14 cellular contexts compared by ENCODE assay signal in genomic region chr3:197015790-197016705, GRCh38. TPM values are rescaled to one million over a fixed set of nuclear protein-coding genes. Genes with fewer than 3 reads are reported as not detected.
DNase-seq lines count a peak whose midpoint lies in the region; ATAC-seq, FAIRE-seq and TF ChIP-seq lines count a peak whose summit lies in the region.
"Had no signal": no experiment of that assay in that cellular context is flagged by ENCODE, and none has a peak within 500 bp of the region (broad histone marks: within the 10 kb centered on the region; RNA-seq: fewer than 3 reads in every experiment).

No MANE protein-coding gene starts in this region.

- H3K4me3 ChIP-seq in A549 (no peak overlapping the region), smooth muscle cell (no peak overlapping the region)

- no peaks in the 10 kb centered on the region for H3K9me3 Mint-ChIP-seq in chondrocyte (ENCODE audit: low read depth)
- H3K9me3 Mint-ChIP-seq in progenitor cell of endocrine pancreas (ENCODE audit: low read depth) = no peaks in the 10 kb centered on the region
- H3K9me3 Mint-ChIP-seq in activated T-helper 1 cell treated with anti-CD3 and anti-CD28 coated beads, Interleukin-12 subunit alpha, Interleukin-12 subunit beta, Interleukin-2, Interleukin-4 antibody, amounts not matched to agents 30 ng/mL and 10 ng/mL and 1 ng/mL, durations not matched to agents 14 hours and 24 hours and 36 hours = no peaks in the 10 kb centered on the region

- H3K4me1 ChIP-seq in A549 = no peaks in the 10 kb centered on the region
- H3K4me1 ChIP-seq in smooth muscle cell (ENCODE audit: low read depth) = no peaks in the 10 kb centered on the region

- H3K36me3 Mint-ChIP-seq in chondrocyte (ENCODE audit: low read depth) (no peaks in the 10 kb centered on the region), progenitor cell of endocrine pancreas (ENCODE audit: insufficient read depth) (no peaks in the 10 kb centered on the region)
- H3K36me3 Mint-ChIP-seq in activated T-helper 1 cell treated with anti-CD3 and anti-CD28 coated beads, Interleukin-12 subunit alpha, Interleukin-12 subunit beta, Interleukin-2, Interleukin-4 antibody, amounts not matched to agents 30 ng/mL and 10 ng/mL and 1 ng/mL, durations not matched to agents 14 hours and 24 hours and 36 hours (ENCODE audit: low read depth) = no peaks in the 10 kb centered on the region

- CTCF ChIA-PET in A549 (lab: Yijun Ruan, JAX) = interaction anchor here (1.0 to 4.0 kb wide), 3 partner anchors 11 to 154 kb away, joined by 3 to 34 read pairs (median 4); partner anchors contain the start of gene MELTF

- no peak for DNase-seq in A549 (ENCODE audit: low read depth in 1 of 2, low spot score in 1 of 2)
- peak; percentile 12 for DNase-seq in GM12892 (ENCODE audit: insufficient read length)
- peak; percentile 79 for DNase-seq in chondrocyte (ENCODE audit: low spot score)
- no peak for DNase-seq in progenitor cell of endocrine pancreas (ENCODE audit: low spot score, unreplicated experiment)
- DNase-seq in smooth muscle cell (lab: John Stamatoyannopoulos, UW; ENCODE audit: unreplicated experiment) = no peak
- DNase-seq in superior temporal gyrus (ENCODE audit: extremely low spot score) = no peak
- DNase-seq in activated T-helper 1 cell treated with anti-CD3 and anti-CD28 coated beads, Interleukin-12 subunit alpha, Interleukin-12 subunit beta, Interleukin-2, Interleukin-4 antibody, amounts not matched to agents 30 ng/mL and 10 ng/mL and 1 ng/mL, durations not matched to agents 14 hours and 24 hours and 36 hours (ENCODE audit: low spot score) = no peak
- DNase-seq: DMS 273 treated with DMSO at 0.1 percent for 48 hours, NCI-H1436, NCI-H2081 had no signal

- peaks cover 16% of the 10 kb centered on the region for H3K27me3 Mint-ChIP-seq in chondrocyte (ENCODE audit: low read depth)
- peaks cover 25% of the 10 kb centered on the region for H3K27me3 Mint-ChIP-seq in progenitor cell of endocrine pancreas
- H3K27me3 Mint-ChIP-seq in activated T-helper 1 cell treated with anti-CD3 and anti-CD28 coated beads, Interleukin-12 subunit alpha, Interleukin-12 subunit beta, Interleukin-2, Interleukin-4 antibody, amounts not matched to agents 30 ng/mL and 10 ng/mL and 1 ng/mL, durations not matched to agents 14 hours and 24 hours and 36 hours (ENCODE audit: insufficient read depth) = no peaks in the 10 kb centered on the region

- H3K9ac ChIP-seq in smooth muscle cell (ENCODE audit: low read depth) = no peak overlapping the region

- TF ChIP-seq POLR2A in A549 (IDR thresholded peaks at IDR 0.05; ENCODE audit: low read length) (no peak), GM12892 (IDR thresholded peaks at IDR 0.05; ENCODE audit: low read depth, low read length) (no peak)

- H3F3A ChIP-seq in smooth muscle cell (ENCODE audit: low read depth) = no peaks in the 10 kb centered on the region

- TF ChIP-seq CTCF in A549 (IDR thresholded peaks at IDR 0.05) = no peak
- no peak for TF ChIP-seq CTCF in chondrocyte (IDR thresholded peaks at IDR 0.05)
- TF ChIP-seq CTCF in progenitor cell of endocrine pancreas (IDR thresholded peaks at IDR 0.05; ENCODE audit: unreplicated experiment) = no peak
- no peak for TF ChIP-seq CTCF in smooth muscle cell (IDR thresholded peaks at IDR 0.05; ENCODE audit: borderline replicate concordance, insufficient read depth, poor library complexity, severe bottlenecking)

- ATAC-seq in A549 (peak; percentile 25 to 48; a peak in 4 of 6 replicates), HG03280 (IDR thresholded peaks at IDR 0.05; ENCODE audit: unreplicated experiment) (no peak)

- H3K4me1 Mint-ChIP-seq in chondrocyte (ENCODE audit: low read depth) (no peaks in the 10 kb centered on the region), progenitor cell of endocrine pancreas (ENCODE audit: low read depth) (peaks cover 7% of the 10 kb centered on the region)
- no peaks in the 10 kb centered on the region for H3K4me1 Mint-ChIP-seq in activated T-helper 1 cell treated with anti-CD3 and anti-CD28 coated beads, Interleukin-12 subunit alpha, Interleukin-12 subunit beta, Interleukin-2, Interleukin-4 antibody, amounts not matched to agents 30 ng/mL and 10 ng/mL and 1 ng/mL, durations not matched to agents 14 hours and 24 hours and 36 hours (ENCODE audit: low read depth)

- FAIRE-seq in A549 (lab: Jason Lieb, UNC) (no peak), GM12892 (lab: Jason Lieb, UNC) (no peak)
- FAIRE-seq: H54 had no signal

- WGBS in A549 (ENCODE audit: missing lambda C conversion rate) = 92% methylated on average over 17 of the region's 28 CpGs
- WGBS in smooth muscle cell (ENCODE audit: low lambda C conversion rate) = 91% methylated on average over 28 of the region's 28 CpGs

- no peak overlapping the region for H2AFZ ChIP-seq in smooth muscle cell (ENCODE audit: low read depth)

- H3K27ac Mint-ChIP-seq in chondrocyte (ENCODE audit: unreplicated experiment) (no peak overlapping the region), progenitor cell of endocrine pancreas (peak overlapping the region; percentile 67)
- no peak overlapping the region for H3K27ac Mint-ChIP-seq in activated T-helper 1 cell treated with anti-CD3 and anti-CD28 coated beads, Interleukin-12 subunit alpha, Interleukin-12 subunit beta, Interleukin-2, Interleukin-4 antibody, amounts not matched to agents 30 ng/mL and 10 ng/mL and 1 ng/mL, durations not matched to agents 14 hours and 24 hours and 36 hours
- H3K27ac Mint-ChIP-seq: IgD-negative memory B cell had no signal

- POLR2A ChIA-PET in A549 (lab: Yijun Ruan, JAX) = no interaction called here

- H3K4me2 ChIP-seq in A549 = no peak overlapping the region
- H3K4me2 ChIP-seq in smooth muscle cell = no peak overlapping the region

- H3K36me3 ChIP-seq in smooth muscle cell (ENCODE audit: low read depth) = no peaks in the 10 kb centered on the region

- no peaks in the 10 kb centered on the region for H3K79me2 ChIP-seq in smooth muscle cell (ENCODE audit: low read depth)

- no peaks in the 10 kb centered on the region for H3K27me3 ChIP-seq in smooth muscle cell (ENCODE audit: low read depth)

- TF ChIP-seq RAD21 in A549 (conservative IDR thresholded peaks at IDR 0.05 in 1 of 2, IDR thresholded peaks at IDR 0.05 in 1 of 2) = no peak

- intact Hi-C loops in activated T-helper 1 cell treated with anti-CD3 and anti-CD28 coated beads, Interleukin-12 subunit alpha, Interleukin-12 subunit beta, Interleukin-2, Interleukin-4 antibody, amounts not matched to agents 30 ng/mL and 10 ng/mL and 1 ng/mL, durations not matched to agents 14 hours and 24 hours and 36 hours (cut with micrococcal nuclease) = no loop called here

- TF ChIP-seq EP300 in A549 (IDR thresholded peaks at IDR 0.05) = no peak

- H3K4me3 Mint-ChIP-seq in chondrocyte (ENCODE audit: unreplicated experiment) (no peak overlapping the region), progenitor cell of endocrine pancreas (ENCODE audit: low read depth) (no peak overlapping the region)
- H3K4me3 Mint-ChIP-seq in activated T-helper 1 cell treated with anti-CD3 and anti-CD28 coated beads, Interleukin-12 subunit alpha, Interleukin-12 subunit beta, Interleukin-2, Interleukin-4 antibody, amounts not matched to agents 30 ng/mL and 10 ng/mL and 1 ng/mL, durations not matched to agents 14 hours and 24 hours and 36 hours = no peak overlapping the region
- H3K4me3 Mint-ChIP-seq: IgD-negative memory B cell had no signal

- H3K27ac ChIP-seq in A549 (no peak overlapping the region), smooth muscle cell (ENCODE audit: low read depth) (no peak overlapping the region)

- no peaks in the 10 kb centered on the region for H3K9me3 ChIP-seq in A549
- H3K9me3 ChIP-seq in smooth muscle cell (replicated peaks; ENCODE audit: low read depth) = no peaks in the 10 kb centered on the region

- no peaks in the 10 kb centered on the region for H4K20me1 ChIP-seq in smooth muscle cell (ENCODE audit: low read depth)

TF ChIP-seq in A549, 52 proteins besides CTCF, POLR2A, EP300 and RAD21 (continues in another document):
- no peak for TF ChIP-seq RARB (CRISPR knock-in tag; IDR thresholded peaks at IDR 0.05)
- TF ChIP-seq POLR2AphosphoS2 (conservative IDR thresholded peaks at IDR 0.05; ENCODE audit: low read length) = no peak
- TF ChIP-seq HOXB5 (CRISPR knock-in tag; IDR thresholded peaks at IDR 0.05) = no peak
- TF ChIP-seq ATOH8 (CRISPR knock-in tag; IDR thresholded peaks at IDR 0.05; ENCODE audit: low read depth) = no peak
- TF ChIP-seq RFX5 (IDR thresholded peaks at IDR 0.05) = no peak

RNA-seq across cellular contexts. Expression of gene MELTF, which starts 13.6 kb away (rescaled TPM):
- 10.5 and 10.9 TPM in 2 replicates for polyA plus RNA-seq in A549 (2011; rRNA removed)
- polyA plus RNA-seq in A549 (2012; cell fraction: cytosol; rRNA removed) = 19.1 and 26.1 TPM in 2 replicates
- polyA plus RNA-seq in A549 (2012; cell fraction: nucleus; rRNA removed) = 66.9 and 82.6 TPM in 2 replicates
- 23.4 to 27.9 TPM (median 25.8 TPM) in 3 replicates for polyA plus RNA-seq in A549 (2017; fragmentation: RNase III; extraction: RNeasy Plus Mini Kit Qiagen cat#74134 plus additional on column Dnase treatment)
- polyA minus RNA-seq in A549 (2011; rRNA and poly(A)+ RNA removed) = 12.4 and 17.1 TPM in 2 replicates
- 17.9 TPM for polyA plus RNA-seq in GM12892 (2012; ENCODE audit: missing spikeins)
- 4.5 to 5.2 TPM (median 5.1 TPM) in 3 replicates for total RNA-seq in chondrocyte
- total RNA-seq in progenitor cell of endocrine pancreas = 4.8 and 5.0 TPM in 2 replicates
- 3.3 and 3.7 TPM in 2 replicates for total RNA-seq in smooth muscle cell
- polyA plus RNA-seq in smooth muscle cell = 8.6 and 10.8 TPM in 2 replicates
- 3.9 and 6.4 TPM in 2 replicates for total RNA-seq in activated T-helper 1 cell treated with anti-CD3 and anti-CD28 coated beads, Interleukin-12 subunit alpha, Interleukin-12 subunit beta, Interleukin-2, Interleukin-4 antibody, amounts not matched to agents 30 ng/mL and 10 ng/mL and 1 ng/mL, durations not matched to agents 14 hours and 24 hours and 36 hours
- polyA plus RNA-seq: IgD-negative memory B cell had no signal

RNA-seq across cellular contexts. Expression of gene PIGZ, which starts 47.4 kb away (rescaled TPM):
- polyA plus RNA-seq in A549 (2011; rRNA removed) (1.4 and 1.9 TPM in 2 replicates), A549 (2017; fragmentation: RNase III; extraction: RNeasy Plus Mini Kit Qiagen cat#74134 plus additional on column Dnase treatment) (1.3 to 1.9 TPM (median 1.8 TPM) in 3 replicates), smooth muscle cell (1.8 and 2.6 TPM in 2 replicates)
- 0.85 and 1.3 TPM in 2 replicates for polyA plus RNA-seq in A549 (2012; cell fraction: cytosol; rRNA removed)
- 2.5 and 3.6 TPM in 2 replicates for polyA plus RNA-seq in A549 (2012; cell fraction: nucleus; rRNA removed)
- 0.79 and 1.9 TPM in 2 replicates for polyA minus RNA-seq in A549 (2011; rRNA and poly(A)+ RNA removed)
- 3.3 TPM for polyA plus RNA-seq in GM12892 (2012; ENCODE audit: missing spikeins)
- total RNA-seq in chondrocyte (8.8 to 10.1 TPM (median 9.9 TPM) in 3 replicates), progenitor cell of endocrine pancreas (4.7 and 6.0 TPM in 2 replicates), smooth muscle cell (3.0 and 3.2 TPM in 2 replicates)
- total RNA-seq in activated T-helper 1 cell treated with anti-CD3 and anti-CD28 coated beads, Interleukin-12 subunit alpha, Interleukin-12 subunit beta, Interleukin-2, Interleukin-4 antibody, amounts not matched to agents 30 ng/mL and 10 ng/mL and 1 ng/mL, durations not matched to agents 14 hours and 24 hours and 36 hours = 1.2 and 1.7 TPM in 2 replicates
- total RNA-seq: OCI-LY7 had no signal

Comparison
In these comparisons a context has a peak if more than half of its experiments do, and no peak if none do; other contexts are left out.
1. DNase-seq: peak in GM12892 (single experiment) and chondrocyte (single experiment); none in A549 (0 of 2), progenitor cell of endocrine pancreas (single experiment), smooth muscle cell (single experiment), superior temporal gyrus (single experiment) and activated T-helper 1 cell treated with anti-CD3 and anti-CD28 coated beads, Interleukin-12 subunit alpha, Interleukin-12 subunit beta, Interleukin-2, Interleukin-4 antibody, amounts not matched to agents 30 ng/mL and 10 ng/mL and 1 ng/mL, durations not matched to agents 14 hours and 24 hours and 36 hours (single experiment).